ENCODE assay signal across 1 cellular context in genomic region chr17:34626141-34626681, GRCh38.
TF ChIP-seq lines count a peak whose summit lies in the region.

No MANE protein-coding gene starts in this region.

TF ChIP-seq in HepG2, 621 proteins besides CTCF, POLR2A, EP300 and RAD21 (continued from another document):
- TF ChIP-seq ZNF782 (CRISPR knock-in tag; IDR thresholded peaks at IDR 0.05; ENCODE audit: borderline replicate concordance) (no peak), ATF4 (CRISPR knock-in tag; IDR thresholded peaks at IDR 0.05) (no peak), HIVEP1 (CRISPR knock-in tag; IDR thresholded peaks at IDR 0.05) (no peak), ZNF432 (CRISPR knock-in tag; IDR thresholded peaks at IDR 0.05; ENCODE audit: borderline replicate concordance) (no peak)
